In genomic region chr3:186790261-186790981, GRCh38 we compare ENCODE assay signal across 8 cellular contexts. TPM values are rescaled to one million over a fixed set of nuclear protein-coding genes. Genes with fewer than 3 reads are reported as not detected.
DNase-seq lines count a peak whose midpoint lies in the region; ATAC-seq and TF ChIP-seq lines count a peak whose summit lies in the region.

No MANE protein-coding gene starts in this region.

- TF ChIP-seq POLR2A in Peyer's patch (IDR thresholded peaks at IDR 0.05): no peak

- peak overlapping the region; percentile 32 for H3K27ac Mint-ChIP-seq in activated T-helper 17 cell treated with anti-CD3 and anti-CD28 coated beads, Interleukin-2, amount 50 U/mL, for 72 hours
- H3K27ac Mint-ChIP-seq in memory B cell: peak overlapping the region; percentile 80

- no peak overlapping the region for H3K9ac ChIP-seq in Loucy (ENCODE audit: low read depth, low read length, poor library complexity, severe bottlenecking)

- H3K4me3 Mint-ChIP-seq in activated T-helper 17 cell treated with anti-CD3 and anti-CD28 coated beads, Interleukin-2, amount 50 U/mL, for 72 hours: peak overlapping the region; percentile 16
- no peak overlapping the region for H3K4me3 Mint-ChIP-seq in memory B cell

- H3K4me3 ChIP-seq in GM06990 (replicated peaks; ENCODE audit: low read depth, low read length) (no peak overlapping the region), Loucy (ENCODE audit: low read length, poor library complexity, severe bottlenecking) (no peak overlapping the region), tibial artery (no peak overlapping the region), Peyer's patch (no peak overlapping the region)

- H3K79me2 ChIP-seq in Loucy (ENCODE audit: insufficient read depth, low read length): peaks cover 48% of the 10 kb centered on the region

- peak overlapping the region; percentile 98 for H3K4me2 ChIP-seq in Loucy (ENCODE audit: low read depth, low read length, poor library complexity, severe bottlenecking)

- intact Hi-C loops in tibial artery (cut with DNase I; ENCODE audit: low total_unique reads): no loop called here

- H3K9me3 ChIP-seq in Loucy (ENCODE audit: insufficient read depth, low read depth, low read length) (no peaks in the 10 kb centered on the region), tibial artery (no peaks in the 10 kb centered on the region), Peyer's patch (no peaks in the 10 kb centered on the region)

- peaks cover 62% of the 10 kb centered on the region for H4K20me1 ChIP-seq in Loucy (ENCODE audit: insufficient read depth, low read length, poor library complexity, severe bottlenecking)

- peak; percentile 10 for TF ChIP-seq CTCF in GM06990 (IDR thresholded peaks at IDR 0.05; ENCODE audit: insufficient read depth, low read length, poor library complexity, severe bottlenecking)
- no peak for TF ChIP-seq CTCF in Loucy (conservative IDR thresholded peaks at IDR 0.05; ENCODE audit: low read length)
- no peak for TF ChIP-seq CTCF in tibial artery (IDR thresholded peaks at IDR 0.05)
- TF ChIP-seq CTCF in Peyer's patch (IDR thresholded peaks at IDR 0.05): no peak

- peaks cover 37% of the 10 kb centered on the region for H3K4me1 Mint-ChIP-seq in activated T-helper 17 cell treated with anti-CD3 and anti-CD28 coated beads, Interleukin-2, amount 50 U/mL, for 72 hours
- peaks cover 30% of the 10 kb centered on the region for H3K4me1 Mint-ChIP-seq in memory B cell

- H3K9me2 ChIP-seq in Loucy (replicated peaks; ENCODE audit: low read depth, low read length): no peaks in the 10 kb centered on the region

- peaks cover 100% of the 10 kb centered on the region for H3K36me3 Mint-ChIP-seq in activated T-helper 17 cell treated with anti-CD3 and anti-CD28 coated beads, Interleukin-2, amount 50 U/mL, for 72 hours (ENCODE audit: low read depth)
- H3K36me3 Mint-ChIP-seq in memory B cell: peaks cover 38% of the 10 kb centered on the region

- H3F3A ChIP-seq in Loucy (ENCODE audit: low read depth): peaks cover 58% of the 10 kb centered on the region

- H3K27ac ChIP-seq in tibial artery (no peak overlapping the region), Peyer's patch (no peak overlapping the region)

- H2AFZ ChIP-seq in Loucy (ENCODE audit: low read length): no peak overlapping the region

- DNase-seq in GM06990 (ENCODE audit: extremely low read depth, insufficient read length) (peak; percentile 28), memory B cell (ENCODE audit: low spot score in 2 of 2) (no peak), kidney glomerular epithelial cell (lab: John Stamatoyannopoulos, UW) (no peak), tibial artery (no peak), Peyer's patch (no peak)

- peaks cover 22% of the 10 kb centered on the region for H3K36me3 ChIP-seq in GM06990 (ENCODE audit: control insufficient read depth, insufficient read depth, low read length)
- H3K36me3 ChIP-seq in Loucy (ENCODE audit: insufficient read depth, low read length): peaks cover 84% of the 10 kb centered on the region
- H3K36me3 ChIP-seq in tibial artery: peaks cover 44 to 63% (median 57%) of the 10 kb centered on the region in 3 donors
- peaks cover 0 to 60% (median 0%) of the 10 kb centered on the region in 3 donors for H3K36me3 ChIP-seq in Peyer's patch

- H3K4me1 ChIP-seq in Loucy (ENCODE audit: insufficient read depth, low read length, poor library complexity, severe bottlenecking) (peaks cover 37% of the 10 kb centered on the region), tibial artery (peaks cover 0 to 39% (median 26%) of the 10 kb centered on the region in 4 donors), Peyer's patch (peaks cover 0 to 27% (median 18%) of the 10 kb centered on the region in 4 donors)

- peak; percentile 20 for ATAC-seq in activated T-helper 17 cell treated with anti-CD3 and anti-CD28 coated beads, Interleukin-2, amount 50 U/mL, for 72 hours (replicated peaks)
- ATAC-seq in memory B cell (ENCODE audit: low read depth) (peak; percentile 30), GM19463 (IDR thresholded peaks at IDR 0.05; ENCODE audit: unreplicated experiment) (no peak)

- H3K27me3 ChIP-seq in GM06990 (replicated peaks; ENCODE audit: control insufficient read depth, insufficient read depth, low read length) (no peaks in the 10 kb centered on the region), Loucy (ENCODE audit: insufficient read depth, low read length, poor library complexity, severe bottlenecking) (no peaks in the 10 kb centered on the region), tibial artery (no peaks in the 10 kb centered on the region), Peyer's patch (no peaks in the 10 kb centered on the region)

- no peaks in the 10 kb centered on the region for H3K9me3 Mint-ChIP-seq in activated T-helper 17 cell treated with anti-CD3 and anti-CD28 coated beads, Interleukin-2, amount 50 U/mL, for 72 hours
- no peaks in the 10 kb centered on the region for H3K9me3 Mint-ChIP-seq in memory B cell

- H3K27me3 Mint-ChIP-seq in activated T-helper 17 cell treated with anti-CD3 and anti-CD28 coated beads, Interleukin-2, amount 50 U/mL, for 72 hours: no peaks in the 10 kb centered on the region
- no peaks in the 10 kb centered on the region for H3K27me3 Mint-ChIP-seq in memory B cell

RNA-seq across cellular contexts. Expression of gene EIF4A2, which starts 7.0 kb away (rescaled TPM):
- 100 to 1,000 TPM; 266 to 346 TPM for total RNA-seq in activated T-helper 17 cell treated with anti-CD3 and anti-CD28 coated beads, Interleukin-2, amount 50 U/mL, for 72 hours
- 100 to 1,000 TPM; 218 to 408 (median 262) TPM for total RNA-seq in Peyer's patch

RNA-seq across cellular contexts. Expression of gene RFC4, which starts 15.9 kb away (rescaled TPM):
- 100 to 1,000 TPM in 1 of 2 donors, 10 to 100 TPM in 1; 87.1 to 108 TPM for total RNA-seq in activated T-helper 17 cell treated with anti-CD3 and anti-CD28 coated beads, Interleukin-2, amount 50 U/mL, for 72 hours
- total RNA-seq in Peyer's patch: 10 to 100 TPM in 2 of 4 donors, 1 to 10 TPM in 2; 6.1 to 26.4 (median 10.6) TPM

RNA-seq across cellular contexts. Expression of gene ADIPOQ, which starts 52.1 kb away (rescaled TPM):
- not detected for total RNA-seq in activated T-helper 17 cell treated with anti-CD3 and anti-CD28 coated beads, Interleukin-2, amount 50 U/mL, for 72 hours
- total RNA-seq in Peyer's patch: 1 to 10 TPM in 1 of 4 donors, under 1 TPM in 3; 0.38 to 5.8 (median 0.61) TPM
